In the genomic region with DNA sequence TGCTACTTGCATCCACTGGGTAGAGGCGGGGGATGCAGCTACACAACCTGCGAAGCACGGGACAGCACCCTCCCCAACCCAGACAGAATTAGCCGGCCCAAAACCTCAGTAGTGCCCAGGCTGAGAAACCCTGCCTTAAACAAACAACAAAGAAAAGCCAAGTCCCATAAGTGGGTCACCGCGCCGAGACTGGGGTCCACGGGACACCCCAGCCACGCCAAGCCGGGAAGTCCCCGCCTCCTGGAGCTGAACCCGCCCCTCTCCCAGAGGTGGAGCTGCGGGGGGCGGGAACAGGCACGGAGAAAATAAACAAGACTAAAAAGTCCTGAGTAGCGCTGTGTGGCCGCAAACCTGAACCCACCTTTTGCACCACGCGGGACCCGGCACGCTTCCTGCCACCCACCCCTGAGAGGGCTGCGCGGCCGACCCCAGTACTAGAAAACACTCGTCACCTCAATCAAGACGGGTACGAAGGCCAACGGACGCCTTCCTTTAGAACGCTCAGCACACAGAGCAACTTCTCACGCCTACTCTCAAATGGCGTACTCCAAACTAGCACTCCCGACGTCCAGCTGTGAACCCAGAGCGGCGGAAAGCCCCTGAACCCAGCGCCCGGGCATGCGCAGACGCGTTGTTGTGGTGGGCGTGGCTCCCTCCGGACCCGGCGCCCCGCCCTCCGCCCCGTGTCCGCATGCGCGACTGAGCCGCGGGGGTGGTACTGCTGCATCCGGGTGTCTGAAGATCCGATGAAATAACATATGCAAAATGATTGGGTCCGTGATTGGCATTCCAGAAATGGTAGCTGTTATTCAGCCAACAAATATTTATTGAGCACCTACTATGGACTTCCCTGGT, we compare ENCODE assay signal across 8 cellular contexts. TPM values are rescaled to one million over a fixed set of nuclear protein-coding genes. Genes with fewer than 3 reads are reported as not detected.
DNase-seq lines count a peak whose midpoint lies in the region; ATAC-seq, FAIRE-seq and TF ChIP-seq lines count a peak whose summit lies in the region.
"Not testable (repeated sequence)": the region's sequence is repeated elsewhere in the genome, so short reads cannot be mapped to it uniquely, and the experiment has no call there.

No MANE protein-coding gene starts in this region.

- BruUV-seq in IMR-90 (replicated peaks; lab: Mats Ljungman, UMichigan) = not testable (repeated sequence)
- BruUV-seq in endothelial cell of umbilical vein (replicated peaks; lab: Mats Ljungman, UMichigan) = TSS peak; percentile 67

- not testable (repeated sequence) for H2BK20ac ChIP-seq in IMR-90 (ENCODE audit: low read depth, low read length)

- peak overlapping the region; percentile 58; the same call in 1 of the 2 replicates for H2AK5ac ChIP-seq in IMR-90 (ENCODE audit: low read depth, low read length)

- not testable (repeated sequence) for H3K4me1 ChIP-seq in IMR-90 (ENCODE audit: control insufficient read depth, insufficient read depth, low read length); Peyer's patch; endothelial cell of umbilical vein (ENCODE audit: control insufficient read depth, extremely low read depth, insufficient read depth, low read length); muscle layer of duodenum (ENCODE audit: control insufficient read depth in 1 of 2, insufficient read depth in 2 of 2, low read length in 2 of 2)

- POLR2A ChIA-PET in IMR-90 (lab: Charles Lee; ENCODE audit: unreplicated experiment); endothelial cell of umbilical vein (lab: Charles Lee): not testable (repeated sequence)

- peak overlapping the region; percentile 75 to 91 for H4K8ac ChIP-seq in IMR-90 (ENCODE audit: low read depth in 2 of 2, low read length in 2 of 2)

- not testable (repeated sequence) for H3K14ac ChIP-seq in IMR-90 (replicated peaks; ENCODE audit: low read depth, low read length)

- DNase-seq in DMS 273 treated with DMSO at 0.1 percent for 48 hours (lab: John Stamatoyannopoulos, UW) (peak; percentile 45), IMR-90 (peak; percentile 72), Peyer's patch (peak; percentile 76 to 88 (median 88)), endothelial cell of umbilical vein (ENCODE audit: low read depth, low spot score) (peak; percentile 73)
- DNase-seq in activated T-cell treated with anti-CD3 and anti-CD28 coated beads, Interleukin-2, amount 50 U/mL, for 1 hour = peak; percentile 97
- DNase-seq in stimulated activated CD8-positive, alpha-beta memory T cell treated with anti-CD3 and anti-CD28 coated beads, Interleukin-4, amount 100 ng/mL, for 24 hours (ENCODE audit: low read depth) = peak; percentile 87

- dilution Hi-C loops in IMR-90 (cut with HindIII; ENCODE audit: low sequenced_read_pairs, unreplicated experiment); endothelial cell of umbilical vein (cut with MboI; ENCODE audit: extremely low pct_ligation_motif_present, low sequenced_read_pairs): not testable (repeated sequence)

- not testable (repeated sequence) for H4K20me1 ChIP-seq in IMR-90 (ENCODE audit: insufficient read depth, low read length); endothelial cell of umbilical vein (replicated peaks; ENCODE audit: control insufficient read depth, extremely low read depth, insufficient read depth, low read length)

- peak overlapping the region; percentile 71 for H3K56ac ChIP-seq in IMR-90 (ENCODE audit: extremely low read depth, insufficient read depth, low read length)

- H2BK120ac ChIP-seq in IMR-90 (ENCODE audit: low read depth, low read length) = not testable (repeated sequence)

- not testable (repeated sequence) for H3K79me2 ChIP-seq in endothelial cell of umbilical vein (ENCODE audit: control insufficient read depth, insufficient read depth, low read length)

- CTCF ChIA-PET in IMR-90 (lab: Yijun Ruan, JAX); endothelial cell of umbilical vein (lab: Charles Lee): not testable (repeated sequence)

- in situ Hi-C loops in IMR-90 (cut with MboI; ENCODE audit: low sequenced_read_pairs) = not testable (repeated sequence)

- intact Hi-C loops in IMR-90 (cut with micrococcal nuclease); endothelial cell of umbilical vein (cut with micrococcal nuclease): not testable (repeated sequence)

- peak overlapping the region; percentile 94 for H2BK5ac ChIP-seq in IMR-90 (ENCODE audit: low read depth, low read length, poor library complexity, severe bottlenecking)

- not testable (repeated sequence) for TF ChIP-seq POLR2A in IMR-90 (IDR thresholded peaks at IDR 0.05; ENCODE audit: low read depth, low read length); Peyer's patch (IDR thresholded peaks at IDR 0.05); endothelial cell of umbilical vein (IDR thresholded peaks at IDR 0.05; ENCODE audit: low read depth, low read length)

- H2AFZ ChIP-seq in IMR-90 (replicated peaks; ENCODE audit: low read length, poor library complexity) = peak overlapping the region; percentile 81
- H2AFZ ChIP-seq in endothelial cell of umbilical vein (ENCODE audit: low read depth, low read length) = peak overlapping the region; percentile 91

- peak overlapping the region; percentile 90 for H4K5ac ChIP-seq in IMR-90 (ENCODE audit: low read depth, low read length)

- not testable (repeated sequence) for TF ChIP-seq RAD21 in IMR-90 (IDR thresholded peaks at IDR 0.05; ENCODE audit: low read length)

- H3K9me3 ChIP-seq in IMR-90 (ENCODE audit: control insufficient read depth, insufficient read depth, low read length); Peyer's patch; endothelial cell of umbilical vein (replicated peaks; ENCODE audit: control insufficient read depth, insufficient read depth, low read length); muscle layer of duodenum (ENCODE audit: control insufficient read depth in 1 of 2, low read length in 2 of 2): not testable (repeated sequence)

- H3K27ac ChIP-seq in IMR-90 (ENCODE audit: insufficient read depth, low read length) (peak overlapping the region; percentile 89), Peyer's patch (peak overlapping the region; percentile 80 to 92 (median 88)), endothelial cell of umbilical vein (ENCODE audit: insufficient read depth, low read depth, low read length) (peak overlapping the region; percentile 65)
- H3K27ac ChIP-seq in muscle layer of duodenum (ENCODE audit: low read length) = not testable (repeated sequence)

- H3K79me1 ChIP-seq in IMR-90 (ENCODE audit: low read depth in 1 of 2, low read length in 2 of 2) = not testable (repeated sequence)

- not testable (repeated sequence) for H3K27me3 ChIP-seq in IMR-90 (ENCODE audit: control insufficient read depth, insufficient read depth, low read length); Peyer's patch; endothelial cell of umbilical vein (ENCODE audit: control insufficient read depth in 2 of 2, insufficient read depth in 2 of 2, low read length in 2 of 2); muscle layer of duodenum (ENCODE audit: low read depth, low read length)

- peak overlapping the region; percentile 95 for H3K9ac ChIP-seq in IMR-90 (ENCODE audit: low read depth, low read length)
- H3K9ac ChIP-seq in endothelial cell of umbilical vein (replicated peaks; ENCODE audit: extremely low read depth, insufficient read depth, low read length) = not testable (repeated sequence)

- H2BK15ac ChIP-seq in IMR-90 (ENCODE audit: low read depth, low read length) = peak overlapping the region; percentile 89; the same call in 1 of the 3 replicates

- H3K9me1 ChIP-seq in IMR-90 (ENCODE audit: insufficient read depth, low read length); endothelial cell of umbilical vein (replicated peaks; ENCODE audit: control insufficient read depth, extremely low read depth, insufficient read depth, low read length): not testable (repeated sequence)

- H2AK9ac ChIP-seq in IMR-90 (replicated peaks; ENCODE audit: low read depth, low read length, poor library complexity) = not testable (repeated sequence)

- H3K4me2 ChIP-seq in IMR-90 (ENCODE audit: low read depth, low read length) (peak overlapping the region; percentile 88), endothelial cell of umbilical vein (ENCODE audit: insufficient read depth, low read length) (peak overlapping the region; percentile 86)

- TF ChIP-seq CTCF in IMR-90 (conservative IDR thresholded peaks at IDR 0.05; ENCODE audit: low read depth, low read length); Peyer's patch (IDR thresholded peaks at IDR 0.05); endothelial cell of umbilical vein (IDR thresholded peaks at IDR 0.05; ENCODE audit: extremely low read depth in 1 of 2, insufficient read depth in 1 of 2, low read depth in 1 of 2, low read length in 2 of 2): not testable (repeated sequence)

- not testable (repeated sequence) for H3K23ac ChIP-seq in IMR-90 (ENCODE audit: low read depth, low read length)

- H3K4ac ChIP-seq in IMR-90 (ENCODE audit: low read depth, low read length) = peak overlapping the region; percentile 75

- H4K91ac ChIP-seq in IMR-90 (ENCODE audit: insufficient read depth, low read depth, low read length) = peak overlapping the region; percentile 84

- whole genome bisulfite sequencing in IMR-90 (ENCODE audit: extremely low coverage in 2 of 2, insufficient read length in 1 of 2), 2 experiments = 0% methylated on average over 5 of the region's 56 CpGs; no CpG with 5 or more reads in 1 of the 2 experiments

- H3K36me3 ChIP-seq in IMR-90 (ENCODE audit: control insufficient read depth, insufficient read depth, low read length); Peyer's patch; endothelial cell of umbilical vein (ENCODE audit: control insufficient read depth in 2 of 2, extremely low read depth in 1 of 2, insufficient read depth in 2 of 2, low read length in 2 of 2); muscle layer of duodenum (ENCODE audit: control insufficient read depth in 1 of 2, insufficient read depth in 2 of 2, low read length in 2 of 2): not testable (repeated sequence)

- ATAC-seq in GM21786 (IDR thresholded peaks at IDR 0.05; ENCODE audit: unreplicated experiment) = peak; percentile 74
- ATAC-seq in IMR-90 (ENCODE audit: low read depth) = peak; percentile 93

- peak overlapping the region; percentile 87 for H3K18ac ChIP-seq in IMR-90 (ENCODE audit: low read depth, low read length)

- FAIRE-seq in endothelial cell of umbilical vein (lab: Jason Lieb, UNC) = peak; percentile 99

- H3K4me3 ChIP-seq in IMR-90 (ENCODE audit: insufficient read depth, low read depth, low read length) (peak overlapping the region; percentile 86), Peyer's patch (peak overlapping the region; percentile 52 to 68 (median 56)), endothelial cell of umbilical vein (replicated peaks in 1 of 3; ENCODE audit: insufficient read depth in 1 of 3, low read depth in 1 of 3, low read length in 3 of 3) (peak overlapping the region; percentile 27 to 56 (median 50)), muscle layer of duodenum (ENCODE audit: low read depth in 1 of 2, low read length in 2 of 2) (peak overlapping the region; percentile 59 to 60)

RNA-seq across cellular contexts. Expression of a gene that starts 4.8 kb away (rescaled TPM):
- 0.28 TPM in 1 of 2 replicates, not detected in the other for total RNA-seq in IMR-90 (2012; rRNA removed)
- not detected in 2 replicates for polyA plus RNA-seq in IMR-90 (2012; rRNA removed)
- 0.09 and 0.27 TPM in 2 replicates for polyA plus RNA-seq in IMR-90 (2012; cell fraction: cytosol; rRNA removed)
- not detected in 2 replicates for polyA plus RNA-seq in IMR-90 (2012; cell fraction: nucleus; rRNA removed; ENCODE audit: low replicate concordance)
- total RNA-seq in Peyer's patch = not detected
- not detected in 2 replicates for total RNA-seq in endothelial cell of umbilical vein
- not detected in 2 replicates for polyA plus RNA-seq in endothelial cell of umbilical vein
- not detected in 2 replicates for polyA plus RNA-seq in endothelial cell of umbilical vein (2011; cell fraction: cytosol; rRNA removed)
- polyA plus RNA-seq in endothelial cell of umbilical vein (2011; cell fraction: nucleus; rRNA removed) = not detected in 2 replicates
- polyA plus RNA-seq in endothelial cell of umbilical vein (2012) = 0.10 and 0.17 TPM in 2 replicates
- 1.2 and 5.0 TPM in 2 replicates for polyA minus RNA-seq in endothelial cell of umbilical vein
- not detected for polyA minus RNA-seq in endothelial cell of umbilical vein (2011; cell fraction: cytosol; rRNA and poly(A)+ RNA removed)
- not detected in 2 replicates for polyA minus RNA-seq in endothelial cell of umbilical vein (2011; cell fraction: nucleus; rRNA and poly(A)+ RNA removed)

RNA-seq across cellular contexts. Expression of a gene that starts 20.3 kb away (rescaled TPM):
- total RNA-seq in IMR-90 (2012; rRNA removed) (71.0 and 73.9 TPM in 2 replicates), Peyer's patch (100 to 1,000 TPM; 229 to 358 (median 274) TPM), endothelial cell of umbilical vein (99.4 and 102 TPM in 2 replicates)
- polyA plus RNA-seq in IMR-90 (2012; rRNA removed) (41.5 and 71.0 TPM in 2 replicates), endothelial cell of umbilical vein (42.5 and 50.5 TPM in 2 replicates)
- 11.6 and 22.6 TPM in 2 replicates for polyA plus RNA-seq in IMR-90 (2012; cell fraction: cytosol; rRNA removed)
- polyA plus RNA-seq in IMR-90 (2012; cell fraction: nucleus; rRNA removed; ENCODE audit: low replicate concordance) = 417 and 584 TPM in 2 replicates
- 18.4 and 30.7 TPM in 2 replicates for polyA plus RNA-seq in endothelial cell of umbilical vein (2011; cell fraction: cytosol; rRNA removed)
- 345 and 504 TPM in 2 replicates for polyA plus RNA-seq in endothelial cell of umbilical vein (2011; cell fraction: nucleus; rRNA removed)
- 41.7 and 54.9 TPM in 2 replicates for polyA plus RNA-seq in endothelial cell of umbilical vein (2012)
- 64.9 and 68.5 TPM in 2 replicates for polyA minus RNA-seq in endothelial cell of umbilical vein
- 24.6 TPM for polyA minus RNA-seq in endothelial cell of umbilical vein (2011; cell fraction: cytosol; rRNA and poly(A)+ RNA removed)
- polyA minus RNA-seq in endothelial cell of umbilical vein (2011; cell fraction: nucleus; rRNA and poly(A)+ RNA removed) = 135 and 169 TPM in 2 replicates

RNA-seq across cellular contexts. Expression of a gene that starts 35.2 kb away (rescaled TPM):
- total RNA-seq in IMR-90 (2012; rRNA removed) = 8.6 and 22.2 TPM in 2 replicates
- 16.8 and 19.5 TPM in 2 replicates for polyA plus RNA-seq in IMR-90 (2012; rRNA removed)
- 1.9 and 2.6 TPM in 2 replicates for polyA plus RNA-seq in IMR-90 (2012; cell fraction: cytosol; rRNA removed)
- 0.99 and 6.8 TPM in 2 replicates for polyA plus RNA-seq in IMR-90 (2012; cell fraction: nucleus; rRNA removed; ENCODE audit: low replicate concordance)
- 10 to 100 TPM; 24.8 to 45.7 (median 30.9) TPM for total RNA-seq in Peyer's patch
- total RNA-seq in endothelial cell of umbilical vein = 38.0 and 40.2 TPM in 2 replicates
- polyA plus RNA-seq in endothelial cell of umbilical vein = 5.9 and 9.3 TPM in 2 replicates
- 25.7 and 27.4 TPM in 2 replicates for polyA plus RNA-seq in endothelial cell of umbilical vein (2011; cell fraction: cytosol; rRNA removed)
- polyA plus RNA-seq in endothelial cell of umbilical vein (2011; cell fraction: nucleus; rRNA removed) = 11.3 and 16.2 TPM in 2 replicates
- polyA plus RNA-seq in endothelial cell of umbilical vein (2012) = 35.8 and 50.8 TPM in 2 replicates
- 4.9 and 5.9 TPM in 2 replicates for polyA minus RNA-seq in endothelial cell of umbilical vein
- polyA minus RNA-seq in endothelial cell of umbilical vein (2011; cell fraction: cytosol; rRNA and poly(A)+ RNA removed) = 6.2 TPM
- polyA minus RNA-seq in endothelial cell of umbilical vein (2011; cell fraction: nucleus; rRNA and poly(A)+ RNA removed) = 11.2 and 11.4 TPM in 2 replicates

Comparison
In these comparisons a context has a peak if more than half of its experiments do, and no peak if none do; other contexts are left out.
1. DNase-seq: peak in every context shown above with its lines; median percentile 97 in activated T-cell treated with anti-CD3 and anti-CD28 coated beads, Interleukin-2, amount 50 U/mL, for 1 hour; 88 in Peyer's patch; 87 in stimulated activated CD8-positive, alpha-beta memory T cell treated with anti-CD3 and anti-CD28 coated beads, Interleukin-4, amount 100 ng/mL, for 24 hours; 73 in endothelial cell of umbilical vein; 72 in IMR-90; 45 in DMS 273 treated with DMSO at 0.1 percent for 48 hours.